8 cellular contexts compared by ENCODE assay signal in the genomic region with DNA sequence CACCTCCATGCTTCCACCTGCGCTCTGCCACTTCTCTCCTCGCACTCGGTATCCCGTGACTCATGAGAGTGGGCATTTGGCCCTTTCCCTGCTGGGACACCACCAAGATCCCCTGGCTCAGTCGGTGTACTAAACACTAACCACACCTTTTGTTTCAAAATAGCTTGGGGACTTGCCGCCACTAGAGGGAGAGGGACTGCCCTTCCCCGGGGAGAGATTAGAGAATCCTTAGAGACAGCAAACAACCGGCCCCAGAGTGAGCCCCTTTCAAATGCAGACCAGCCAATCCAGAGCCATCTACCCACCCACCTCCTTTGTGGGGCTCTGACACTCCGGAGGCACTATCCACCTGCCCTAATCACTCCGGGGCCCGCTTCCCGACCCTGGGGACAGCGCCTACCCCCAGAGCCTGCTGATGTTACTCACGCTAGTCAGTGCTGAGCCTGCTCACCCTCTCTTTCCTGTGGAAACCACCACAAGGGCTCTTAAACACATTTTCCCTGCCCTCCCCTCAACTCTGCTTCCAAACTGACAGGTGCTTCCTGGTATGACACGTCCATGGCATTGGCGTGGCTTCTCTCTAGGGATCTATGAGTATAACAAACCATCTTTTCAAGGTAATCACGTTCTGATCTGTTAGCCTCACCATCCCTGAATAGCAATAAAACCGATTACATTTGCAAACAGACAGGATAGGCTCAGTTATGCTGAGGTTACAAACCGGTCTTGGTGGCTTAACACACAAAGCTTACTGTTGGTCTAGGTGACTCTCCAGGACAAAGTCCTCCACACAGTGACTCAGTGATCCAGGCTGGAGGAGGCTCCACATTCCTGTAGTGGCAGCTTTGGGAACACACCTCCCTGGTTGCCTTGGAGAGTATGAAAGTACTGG.
A peak's percentile ranks its signal among the peaks of the same experiment; 100 is the strongest.
DNase-seq lines count a peak whose midpoint lies in the region; TF ChIP-seq lines count a peak whose summit lies in the region.

No MANE protein-coding gene starts in this region.

- no peak overlapping the region for H2AFZ ChIP-seq in SK-N-SH (ENCODE audit: low read depth)
- H2AFZ ChIP-seq in neural cell (ENCODE audit: low read depth, low read length): no peak overlapping the region

- H3K4me3 ChIP-seq in SK-N-SH (ENCODE audit: low read depth in 2 of 2, low read length in 1 of 2) (no peak overlapping the region), epithelial cell of esophagus (ENCODE audit: low read length) (no peak overlapping the region), neural cell (ENCODE audit: low read length) (no peak overlapping the region)

- TF ChIP-seq EP300 in SK-N-SH (IDR thresholded peaks at IDR 0.05; ENCODE audit: borderline replicate concordance in 1 of 2, low read depth in 1 of 2, low read length in 1 of 2) (no peak), neural cell (conservative IDR thresholded peaks at IDR 0.05; ENCODE audit: poor library complexity, severe bottlenecking) (no peak)

- 65% methylated on average over 15 of the region's 19 CpGs for WGBS in SK-N-SH (ENCODE audit: low lambda C conversion rate)

- H3F3A ChIP-seq in SK-N-SH (replicated peaks; ENCODE audit: insufficient read depth) (no peaks in the 10 kb centered on the region), neural cell (ENCODE audit: insufficient read depth, low read length, poor library complexity, severe bottlenecking) (peaks cover 7% of the 10 kb centered on the region)

- H3K36me3 ChIP-seq in SK-N-SH (replicated peaks in 1 of 2; ENCODE audit: control insufficient read depth in 1 of 2, insufficient read depth in 2 of 2, low read length in 1 of 2) (no peaks in the 10 kb centered on the region), neural cell (ENCODE audit: insufficient read depth, low read length) (no peaks in the 10 kb centered on the region)

- H3K27ac ChIP-seq in SK-N-SH (ENCODE audit: low read depth in 2 of 2, low read length in 1 of 2) (no peak overlapping the region), neural cell (ENCODE audit: low read length) (peak overlapping the region; percentile 81)

- no peaks in the 10 kb centered on the region for H3K79me2 ChIP-seq in SK-N-SH (ENCODE audit: insufficient read depth)
- H3K79me2 ChIP-seq in neural cell (replicated peaks; ENCODE audit: insufficient read depth, low read length): no peaks in the 10 kb centered on the region

- TF ChIP-seq CTCF in SK-N-SH (IDR thresholded peaks at IDR 0.05) (peak; percentile 23; the same call in 1 of the 2 replicates), epithelial cell of esophagus (IDR thresholded peaks at IDR 0.05; ENCODE audit: insufficient read depth, low read depth, low read length, missing control alignments) (peak; percentile 63), neural cell (IDR thresholded peaks at IDR 0.05; ENCODE audit: poor library complexity, severe bottlenecking) (peak; percentile 15)

- H3K4me2 ChIP-seq in SK-N-SH: no peak overlapping the region
- H3K4me2 ChIP-seq in neural cell (ENCODE audit: low read length): no peak overlapping the region

- H3K9me3 ChIP-seq in SK-N-SH (0 out of 2 replicates have a peak, but pooled peaks cover 5% of the 10 kb centered on the region), neural cell (ENCODE audit: low read length) (no peaks in the 10 kb centered on the region)

- H3K27me3 ChIP-seq in SK-N-SH (ENCODE audit: insufficient read depth) (no peaks in the 10 kb centered on the region; the same call in 1 of the 2 replicates), neural cell (ENCODE audit: insufficient read depth, low read depth, low read length) (no peaks in the 10 kb centered on the region)

- peaks cover 0 to 16% of the 10 kb centered on the region in 2 experiments; a peak in 1 of 4 replicates for H3K4me1 ChIP-seq in SK-N-SH (ENCODE audit: control insufficient read depth in 1 of 2, insufficient read depth in 2 of 2, low read depth in 1 of 2, low read length in 1 of 2)

- DNase-seq in activated effector memory CD4-positive, alpha-beta T cell treated with anti-CD3 and anti-CD28 coated beads, Interleukin-2, amount 50 U/mL, for 16 hours: peak; percentile 62
- no peak for DNase-seq in activated effector memory CD4-positive, alpha-beta T cell treated with Interleukin-2 at 50 U/mL for 16 hours
- DNase-seq in LHCN-M2 (ENCODE audit: low read depth) (peak; percentile 41), SK-N-SH (peak; percentile 45), epithelial cell of esophagus (ENCODE audit: low read depth) (peak; percentile 36), DMS114 treated with DMSO at 0.1 percent for 48 hours (lab: John Stamatoyannopoulos, UW; ENCODE audit: unreplicated experiment) (no peak)
- no peak for DNase-seq in NK-92 treated with Interleukin-12 subunit alpha and Interleukin-12 subunit beta, amount 100 ng/mL, for 24 hours (lab: John Stamatoyannopoulos, UW)

- no peaks in the 10 kb centered on the region for H4K20me1 ChIP-seq in SK-N-SH (ENCODE audit: insufficient read depth)
- H4K20me1 ChIP-seq in neural cell (ENCODE audit: insufficient read depth): no peaks in the 10 kb centered on the region

- POLR2A ChIA-PET in SK-N-SH (lab: Yijun Ruan, JAX): no interaction called here

- H3K9me2 ChIP-seq in SK-N-SH: no peaks in the 10 kb centered on the region
- no peaks in the 10 kb centered on the region for H3K9me2 ChIP-seq in neural cell (ENCODE audit: insufficient read depth, low read length)

- TF ChIP-seq RAD21 in SK-N-SH (IDR thresholded peaks at IDR 0.05; ENCODE audit: low read length) (peak; percentile 23; the same call in 1 of the 2 replicates), neural cell (conservative IDR thresholded peaks at IDR 0.05) (no peak)

- H3K9ac ChIP-seq in SK-N-SH: no peak overlapping the region
- H3K9ac ChIP-seq in neural cell (ENCODE audit: low read length): peak overlapping the region; percentile 34

- CTCF ChIA-PET in SK-N-SH (lab: Yijun Ruan, JAX): interaction anchor here (0.6 to 1.3 kb wide), 2 partner anchors 13 to 22 kb away, joined by 3 read pairs; no protein-coding TSS in a partner anchor

TF ChIP-seq in SK-N-SH, 30 proteins besides CTCF, POLR2A, EP300 and RAD21 (continues in another document):
- TF ChIP-seq RFX5 (IDR thresholded peaks at IDR 0.05; ENCODE audit: low read length): no peak
- no peak for TF ChIP-seq FOSL2 (IDR thresholded peaks at IDR 0.05; ENCODE audit: borderline replicate concordance, low read depth)
- no peak for TF ChIP-seq REST (IDR thresholded peaks at IDR 0.05; ENCODE audit: low read depth, low read length)
- no peak for TF ChIP-seq TAF1 (IDR thresholded peaks at IDR 0.05; ENCODE audit: borderline replicate concordance, low read depth, low read length)
- TF ChIP-seq NFIC (IDR thresholded peaks at IDR 0.05; ENCODE audit: borderline replicate concordance): no peak

TF ChIP-seq in neural cell, 6 proteins besides CTCF, POLR2A, EP300 and RAD21:
- TF ChIP-seq POLR2AphosphoS5 (IDR thresholded peaks at IDR 0.05): no peak

Comparison
In these comparisons a context has a peak if more than half of its experiments do, and no peak if none do; other contexts are left out.
1. DNase-seq: peak in activated effector memory CD4-positive, alpha-beta T cell treated with anti-CD3 and anti-CD28 coated beads, Interleukin-2, amount 50 U/mL, for 16 hours (single experiment), LHCN-M2 (single experiment), SK-N-SH (single experiment) and epithelial cell of esophagus (single experiment); none in activated effector memory CD4-positive, alpha-beta T cell treated with Interleukin-2 at 50 U/mL for 16 hours (single experiment), DMS114 treated with DMSO at 0.1 percent for 48 hours (single experiment) and NK-92 treated with Interleukin-12 subunit alpha and Interleukin-12 subunit beta, amount 100 ng/mL, for 24 hours (single experiment).
2. Peak in every context shown above with its lines, with median percentiles within 50 percentile points of each other: CTCF ChIP-seq.